Comparison of ENCODE assay signal across 29 cellular contexts in genomic region chr5:129116797-129117196, GRCh38.
"Had no signal": no experiment of that assay in that cellular context is flagged by ENCODE, and none has a peak within 500 bp of the region (broad histone marks: within the 10 kb centered on the region; RNA-seq: fewer than 3 reads in every experiment).

No MANE protein-coding gene starts in this region.

- H3K27me3 ChIP-seq: MG63, SJCRH30 had no signal

- ATAC-seq: Panc1, Right ventricle myocardium inferior, SK-N-SH treated with all-trans-retinoic acid at 6 μM for 48 hours, T-cell had no signal

- H2AFZ ChIP-seq: PC-9 had no signal

- H3K9me3 ChIP-seq: MG63, SJCRH30 had no signal

- H3K4me3 ChIP-seq: MG63, PC-9, SJCRH30, SK-N-MC had no signal

- H3K36me3 ChIP-seq: MG63 had no signal

- H3K9me3 Mint-ChIP-seq: T-cell had no signal

- H3K27ac ChIP-seq: PC-9, RWPE1, SJCRH30, SK-N-MC had no signal

- H3K4me3 Mint-ChIP-seq: T-cell had no signal

- DNase-seq: Kasumi-1, MG63, NCI-H1048, NCI-H1092 treated with DMSO at 0.1 percent for 48 hours, NCI-H1417 treated with DMSO at 0.1 percent for 48 hours, NCI-H1436 treated with DMSO at 0.1 percent for 48 hours, NCI-H1694 treated with DMSO at 0.1 percent for 48 hours, NCI-H187 treated with DMSO at 0.1 percent for 48 hours, NCI-H2029, NCI-H2081, NCI-H2171 treated with DMSO at 0.1 percent for 48 hours, NCI-H2227 treated with DMSO at 0.1 percent for 48 hours, NCI-H345, NCI-H446, NCI-H510A treated with DMSO at 0.1 percent for 48 hours, NCI-H524 treated with DMSO at 0.1 percent for 48 hours, NCI-H526 treated with DMSO at 0.1 percent for 48 hours, NCI-H748 treated with DMSO at 0.1 percent for 48 hours, NCI-H82, PC-9, SHP77, SIG-M5, SJCRH30, T-cell had no signal

- H3K27ac Mint-ChIP-seq: T-cell had no signal

- H3K27me3 Mint-ChIP-seq: T-cell had no signal

- H3K4me2 ChIP-seq: PC-9 had no signal
